In genomic region chr9:136902259-136902821, GRCh38 we compare ENCODE assay signal across 8 cellular contexts. TPM values are rescaled to one million over a fixed set of nuclear protein-coding genes. Genes with fewer than 3 reads are reported as not detected.
DNase-seq lines count a peak whose midpoint lies in the region; ATAC-seq and TF ChIP-seq lines count a peak whose summit lies in the region.

No MANE protein-coding gene starts in this region.

- TF ChIP-seq CTCF in AG09309 (IDR thresholded peaks at IDR 0.05; ENCODE audit: control insufficient read depth, insufficient read depth, low read depth, low read length, missing control alignments) (no peak), LNCaP clone FGC (IDR thresholded peaks at IDR 0.05; ENCODE audit: control insufficient read depth, extremely low read depth, insufficient read depth) (no peak)

- H3K4me1 Mint-ChIP-seq in activated T-helper 17 cell treated with anti-CD3 and anti-CD28 coated beads, Interleukin-2, amount 50 U/mL, for 72 hours, result peaks cover 24% of the 10 kb centered on the region

- no peak overlapping the region for H3K4me3 ChIP-seq in AG09309 (ENCODE audit: control insufficient read depth, low read depth, low read length)
- H3K4me3 ChIP-seq in LNCaP clone FGC (ENCODE audit: low read depth, low read length), result no peak overlapping the region

- no peaks in the 10 kb centered on the region for H3K27me3 Mint-ChIP-seq in activated T-helper 17 cell treated with anti-CD3 and anti-CD28 coated beads, Interleukin-2, amount 50 U/mL, for 72 hours

- peak overlapping the region; percentile 70 for H3K4me3 Mint-ChIP-seq in activated T-helper 17 cell treated with anti-CD3 and anti-CD28 coated beads, Interleukin-2, amount 50 U/mL, for 72 hours

- intact Hi-C loops in Right ventricle myocardium inferior (cut with DNase I), result loop anchor here (5.0 kb wide), 2 partner anchors 40 to 55 kb away; partner anchors contain the start of genes FBXW5 and PHPT1

- ATAC-seq in GM19463 (IDR thresholded peaks at IDR 0.05; ENCODE audit: unreplicated experiment) (peak; percentile 51), Right ventricle myocardium inferior (peak; percentile 89)
- peak; percentile 91 for ATAC-seq in activated T-helper 17 cell treated with anti-CD3 and anti-CD28 coated beads, Interleukin-2, amount 50 U/mL, for 72 hours (replicated peaks)

- H3K36me3 Mint-ChIP-seq in activated T-helper 17 cell treated with anti-CD3 and anti-CD28 coated beads, Interleukin-2, amount 50 U/mL, for 72 hours (ENCODE audit: low read depth), result peaks cover 89% of the 10 kb centered on the region

- no peaks in the 10 kb centered on the region for H3K9me3 Mint-ChIP-seq in activated T-helper 17 cell treated with anti-CD3 and anti-CD28 coated beads, Interleukin-2, amount 50 U/mL, for 72 hours

- H3K27ac Mint-ChIP-seq in activated T-helper 17 cell treated with anti-CD3 and anti-CD28 coated beads, Interleukin-2, amount 50 U/mL, for 72 hours, result peak overlapping the region; percentile 88

- DNase-seq in AG09309 (ENCODE audit: low read depth), result peak; percentile 24
- peak; percentile 73 for DNase-seq in LNCaP clone FGC (ENCODE audit: low read depth)
- DNase-seq in Right ventricle myocardium inferior (ENCODE audit: missing footprints), result no peak
- peak; percentile 79 for DNase-seq in stimulated activated CD4-positive, alpha-beta T cell treated with anti-CD3 and anti-CD28 coated beads, Interleukin-12 subunit alpha, Interleukin-12 subunit beta, amount 100 ng/mL, for 4 hours
- no peak for DNase-seq in NCI-H2171 (lab: John Stamatoyannopoulos, UW)
- no peak for DNase-seq in NCI-H1694 (lab: John Stamatoyannopoulos, UW)

RNA-seq across cellular contexts. Expression of gene TRAF2, which starts 16.0 kb away (rescaled TPM):
- total RNA-seq in activated T-helper 17 cell treated with anti-CD3 and anti-CD28 coated beads, Interleukin-2, amount 50 U/mL, for 72 hours, result 10 to 100 TPM; 54.4 to 56.8 TPM
- 12.6 TPM for total RNA-seq in Right ventricle myocardium inferior

RNA-seq across cellular contexts. Expression of gene EDF1, which starts 36.2 kb away (rescaled TPM):
- 100 to 1,000 TPM; 221 to 265 TPM for total RNA-seq in activated T-helper 17 cell treated with anti-CD3 and anti-CD28 coated beads, Interleukin-2, amount 50 U/mL, for 72 hours
- 358 TPM for total RNA-seq in Right ventricle myocardium inferior

RNA-seq across cellular contexts. Expression of gene FBXW5, which starts 42.2 kb away (rescaled TPM):
- total RNA-seq in activated T-helper 17 cell treated with anti-CD3 and anti-CD28 coated beads, Interleukin-2, amount 50 U/mL, for 72 hours, result 10 to 100 TPM; 91.0 to 99.2 TPM
- total RNA-seq in Right ventricle myocardium inferior, result 143 TPM

RNA-seq across cellular contexts. Expression of gene C8G, which starts 42.7 kb away (rescaled TPM):
- 1 to 10 TPM in 1 of 2 donors, not detected in 1; 3.1 TPM for total RNA-seq in activated T-helper 17 cell treated with anti-CD3 and anti-CD28 coated beads, Interleukin-2, amount 50 U/mL, for 72 hours
- 1.3 TPM for total RNA-seq in Right ventricle myocardium inferior

RNA-seq across cellular contexts. Expression of gene LCN12, which starts 49.7 kb away (rescaled TPM):
- total RNA-seq in activated T-helper 17 cell treated with anti-CD3 and anti-CD28 coated beads, Interleukin-2, amount 50 U/mL, for 72 hours, result 1 to 10 TPM in 1 of 2 donors, under 1 TPM in 1; 0.54 to 2.4 TPM
- total RNA-seq in Right ventricle myocardium inferior, result 2.9 TPM

Comparison
In these comparisons a context has a peak if more than half of its experiments do, and no peak if none do; other contexts are left out.
1. DNase-seq: peak in AG09309 (single experiment), LNCaP clone FGC (single experiment) and stimulated activated CD4-positive, alpha-beta T cell treated with anti-CD3 and anti-CD28 coated beads, Interleukin-12 subunit alpha, Interleukin-12 subunit beta, amount 100 ng/mL, for 4 hours (single experiment); none in Right ventricle myocardium inferior (single experiment), NCI-H2171 (single experiment) and NCI-H1694 (single experiment).
2. Peak in every context shown above with its lines, with median percentiles within 50 percentile points of each other: ATAC-seq.